ENCODE assay signal across 21 cellular contexts in genomic region chr15:63340353-63340752, GRCh38. TPM values are rescaled to one million over a fixed set of nuclear protein-coding genes. Genes with fewer than 3 reads are reported as not detected.
DNase-seq lines count a peak whose midpoint lies in the region; ATAC-seq and TF ChIP-seq lines count a peak whose summit lies in the region.
"Had no signal": no experiment of that assay in that cellular context is flagged by ENCODE, and none has a peak within 500 bp of the region (broad histone marks: within the 10 kb centered on the region; RNA-seq: fewer than 3 reads in every experiment).

No MANE protein-coding gene starts in this region.

- peaks cover 6% of the 10 kb centered on the region for H3K23me2 ChIP-seq in H9 (ENCODE audit: insufficient read length, low read depth, low read length, poor library complexity, severe bottlenecking)

- H2AK5ac ChIP-seq in H9 (ENCODE audit: insufficient read length, low read length), result no peak overlapping the region

- peak overlapping the region; percentile 34 for H3K4me2 ChIP-seq in H9 (ENCODE audit: insufficient read depth, insufficient read length, low read length)

- no peaks in the 10 kb centered on the region for H3K27me3 ChIP-seq in H9 (ENCODE audit: insufficient read depth, low read length)
- H3K27me3 ChIP-seq in iPS-20b (ENCODE audit: insufficient read depth, low read length), result no peaks in the 10 kb centered on the region; the same call in 1 of the 2 replicates

- H2BK5ac ChIP-seq in H9 (ENCODE audit: insufficient read length, low read length), result no peak overlapping the region

- no peak overlapping the region for H3K56ac ChIP-seq in H9 (ENCODE audit: insufficient read length, low read depth, low read length)

- H3K4me1 ChIP-seq in H9 (ENCODE audit: insufficient read depth, low read length) (peaks cover 16% of the 10 kb centered on the region), iPS-20b (ENCODE audit: insufficient read depth, low read length) (peaks cover 25% of the 10 kb centered on the region)

- no peaks in the 10 kb centered on the region for H3K36me3 ChIP-seq in iPS-20b (ENCODE audit: insufficient read depth, low read depth, low read length)

- TF ChIP-seq CTCF in H9 (conservative IDR thresholded peaks at IDR 0.05), result no peak

- no peak overlapping the region for H4K91ac ChIP-seq in H9 (ENCODE audit: insufficient read length, low read depth, low read length)

- H3K9me3 ChIP-seq in H9 (ENCODE audit: control insufficient read depth, low read depth, low read length), result no peaks in the 10 kb centered on the region
- no peaks in the 10 kb centered on the region for H3K9me3 ChIP-seq in iPS-20b (ENCODE audit: insufficient read depth, low read depth, low read length)

- H4K8ac ChIP-seq in H9 (replicated peaks; ENCODE audit: insufficient read length, low read depth, low read length), result no peak overlapping the region

- H4K5ac ChIP-seq in H9 (ENCODE audit: insufficient read length, low read depth, low read length), result no peak overlapping the region

- H3K79me1 ChIP-seq in H9 (ENCODE audit: insufficient read depth, low read depth, low read length, poor library complexity, severe bottlenecking), result no peaks in the 10 kb centered on the region

- H2AFZ ChIP-seq in H9 (ENCODE audit: low read length), result no peak overlapping the region

- no peaks in the 10 kb centered on the region for H3K79me2 ChIP-seq in H9 (ENCODE audit: insufficient read depth, low read length)

- peaks cover 8% of the 10 kb centered on the region for H3K27me3 Mint-ChIP-seq in H9 (ENCODE audit: low read depth)

- no peak for ATAC-seq in sciatic nerve
- ATAC-seq: SK-N-SH treated with all-trans-retinoic acid at 6 μM for 48 hours, T-cell had no signal

- no peak overlapping the region for H3K23ac ChIP-seq in H9 (ENCODE audit: insufficient read length, low read depth, low read length)

- H3K27ac ChIP-seq in H9 (ENCODE audit: insufficient read length, low read depth, low read length) (no peak overlapping the region), iPS-20b (ENCODE audit: low read length) (peak overlapping the region; percentile 40)

- H3K4me1 Mint-ChIP-seq in H9, result peaks cover 52 to 55% of the 10 kb centered on the region in 2 experiments
- H3K4me1 Mint-ChIP-seq: CD8-positive, alpha-beta memory T cell; T-cell had no signal

- peak overlapping the region in 2 of 3 experiments; percentile 29 to 91; a peak in 3 of 7 replicates for H3K27ac Mint-ChIP-seq in H9
- H3K27ac Mint-ChIP-seq: CD8-positive, alpha-beta memory T cell; T-cell had no signal

- no peak overlapping the region for H3K4ac ChIP-seq in H9 (ENCODE audit: low read depth, low read length)

- no peaks in the 10 kb centered on the region for H4K20me1 ChIP-seq in H9 (ENCODE audit: control insufficient read depth, insufficient read depth, insufficient read length)

- H3K18ac ChIP-seq in H9 (ENCODE audit: insufficient read length, low read depth, low read length), result no peak overlapping the region

- peak overlapping the region; percentile 41; the same call in 1 of the 2 replicates for H3K4me3 ChIP-seq in iPS-20b (ENCODE audit: low read length)

- peak overlapping the region; percentile 25; the same call in 1 of the 2 replicates for H3K14ac ChIP-seq in H9 (ENCODE audit: insufficient read depth, low read length)

- no peaks in the 10 kb centered on the region for H3K9me3 Mint-ChIP-seq in H9
- H3K9me3 Mint-ChIP-seq: CD8-positive, alpha-beta memory T cell; T-cell had no signal

- H3K9ac ChIP-seq in H9 (ENCODE audit: extremely low read depth, insufficient read length, low read length) (no peak overlapping the region), iPS-20b (ENCODE audit: low read depth, low read length) (peak overlapping the region; percentile 11; the same call in 1 of the 2 replicates)

- no CpG with 5 or more reads among the region's 8 CpGs for whole genome bisulfite sequencing in H9 (ENCODE audit: extremely low coverage, insufficient read length, low lambda C conversion rate)

- no peak overlapping the region for H2BK15ac ChIP-seq in H9 (ENCODE audit: low read depth, low read length)

- no peak overlapping the region for H2BK12ac ChIP-seq in H9 (ENCODE audit: insufficient read length, low read depth, low read length)

- H3K4me3 Mint-ChIP-seq in H9, result peak overlapping the region; percentile 48 to 72
- H3K4me3 Mint-ChIP-seq: CD8-positive, alpha-beta memory T cell; T-cell had no signal

- H3K36me3 Mint-ChIP-seq in H9 (ENCODE audit: insufficient read depth in 1 of 3, low read depth in 3 of 3), result no peaks in the 10 kb centered on the region
- H3K36me3 Mint-ChIP-seq: CD8-positive, alpha-beta memory T cell; T-cell had no signal

- no peak overlapping the region for H2BK120ac ChIP-seq in H9 (ENCODE audit: low read depth, low read length, poor library complexity, severe bottlenecking)

- no peak overlapping the region for H2BK20ac ChIP-seq in H9 (ENCODE audit: low read depth, low read length, poor library complexity, severe bottlenecking)

- intact Hi-C loops in posterior vena cava (cut with DNase I) (no loop called here), sciatic nerve (cut with DNase I) (no loop called here)

- no peak for DNase-seq in H9
- DNase-seq in NCI-H774 (lab: John Stamatoyannopoulos, UW), result peak; percentile 9
- peak; percentile 12 for DNase-seq in posterior vena cava (ENCODE audit: low spot score)
- no peak for DNase-seq in sciatic nerve (ENCODE audit: low spot score)
- DNase-seq in middle frontal gyrus (ENCODE audit: extremely low spot score, low spot score), result no peak
- DNase-seq in hippocampal formation (lab: John Stamatoyannopoulos, UW), result no peak
- DNase-seq: ACHN; C1 segment of cervical spinal cord; CD8-positive, alpha-beta memory T cell; DMS79; HCEC 1CT; IMR-90; NCI-H1417 treated with DMSO at 0.1 percent for 48 hours; NCI-H2029 treated with DMSO at 0.1 percent for 48 hours; NCI-H2171; NCI-H446; OCI-M1; SIG-M5; T-cell had no signal

- no peak overlapping the region for H3T11ph ChIP-seq in H9 (ENCODE audit: low read length)

RNA-seq across cellular contexts. Expression of gene CA12, which starts 41.3 kb away (rescaled TPM):
- total RNA-seq in H9 (2021) (0.42 and 0.68 TPM in 2 replicates), posterior vena cava (10 to 100 TPM; 36.7 to 48.3 TPM), sciatic nerve (4.0 TPM)
- total RNA-seq: CD8-positive, alpha-beta memory T cell had no signal

Comparison
In these comparisons a context has a peak if more than half of its experiments do, and no peak if none do; other contexts are left out.
1. DNase-seq: peak in NCI-H774 (single experiment) and posterior vena cava (single experiment); none in H9 (single experiment), sciatic nerve (single experiment), middle frontal gyrus (single experiment) and hippocampal formation (0 of 2).